ENCODE assay signal across 24 cellular contexts in the genomic region with DNA sequence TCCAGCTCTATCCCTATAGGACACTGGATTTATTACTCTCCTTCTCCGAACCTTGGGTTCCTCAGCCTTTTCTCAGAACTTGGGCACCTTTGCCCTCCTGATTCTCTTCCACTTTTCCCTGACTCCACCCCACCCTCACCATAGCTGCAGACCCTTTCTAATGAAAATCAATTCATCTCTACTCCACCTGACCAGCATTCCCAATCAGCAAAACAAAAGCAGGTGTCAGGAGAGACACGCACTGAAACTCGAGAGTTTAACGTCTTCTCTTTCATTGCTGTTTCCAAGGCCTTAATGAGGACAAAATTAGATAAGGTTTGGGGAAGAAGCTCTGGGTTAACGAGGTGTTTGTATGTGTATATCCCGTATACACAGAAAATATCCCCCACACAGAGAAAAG.
"Had no signal": no experiment of that assay in that cellular context is flagged by ENCODE, and none has a peak within 500 bp of the region (broad histone marks: within the 10 kb centered on the region; RNA-seq: fewer than 3 reads in every experiment).

No MANE protein-coding gene starts in this region.

- DNase-seq: cortex of kidney; dorsolateral prefrontal cortex; effector CD8-positive, alpha-beta T cell; heart right ventricle; hypothalamus; left colon; left ventricle myocardium superior; mesenchymal stem cell; midbrain; retina; right lobe of liver; spleen; stimulated activated CD4-positive, alpha-beta T cell treated with anti-CD3 and anti-CD28 coated beads, Interleukin-15, amount 100 ng/mL, for 24 hours; stimulated activated CD4-positive, alpha-beta T cell treated with anti-CD3 and anti-CD28 coated beads, Interleukin-1b, Interleukin-23, amount 100 ng/mL, for 48 hours; stimulated activated naive CD4-positive, alpha-beta T cell; stomach; substantia nigra; transverse colon had no signal

- H2AFZ ChIP-seq: parathyroid adenoma had no signal

- H3K4me3 Mint-ChIP-seq: natural killer cell treated with Interleukin-12 subunit alpha and Interleukin-12 subunit beta and Interleukin-15 and Interleukin-18, amount 100 ng/mL, for 72 hours had no signal

- H3K4me1 ChIP-seq: right lobe of liver, spleen had no signal

- H3K9me3 Mint-ChIP-seq: natural killer cell treated with Interleukin-12 subunit alpha and Interleukin-12 subunit beta and Interleukin-15 and Interleukin-18, amount 100 ng/mL, for 72 hours had no signal

- H3K36me3 Mint-ChIP-seq: natural killer cell treated with Interleukin-12 subunit alpha and Interleukin-12 subunit beta and Interleukin-15 and Interleukin-18, amount 100 ng/mL, for 72 hours had no signal

- H3K4me3 ChIP-seq: dorsolateral prefrontal cortex, heart right ventricle, lung, prostate gland, right lobe of liver, spleen, stomach, thoracic aorta, transverse colon had no signal

- H3K27me3 ChIP-seq: heart right ventricle, right lobe of liver, spleen, stomach, transverse colon had no signal

- H3K9me3 ChIP-seq: heart right ventricle, prostate gland, right lobe of liver, spleen, stomach, thoracic aorta, transverse colon had no signal

- H3K36me3 ChIP-seq: heart right ventricle, prostate gland, right lobe of liver, spleen, stomach, thoracic aorta, transverse colon had no signal

- H3K79me2 ChIP-seq: parathyroid adenoma had no signal

- H3K27ac ChIP-seq: dorsolateral prefrontal cortex, heart right ventricle, parathyroid adenoma, prostate gland, right lobe of liver, spleen, stomach, thoracic aorta, transverse colon had no signal

- ATAC-seq: esophagus mucosa; heart right ventricle; left colon; left ventricle myocardium superior; natural killer cell treated with Interleukin-12 subunit alpha and Interleukin-12 subunit beta and Interleukin-15 and Interleukin-18, amount 100 ng/mL, for 72 hours; right lobe of liver had no signal

- H3K27ac Mint-ChIP-seq: natural killer cell treated with Interleukin-12 subunit alpha and Interleukin-12 subunit beta and Interleukin-15 and Interleukin-18, amount 100 ng/mL, for 72 hours had no signal

- H3K9ac ChIP-seq: parathyroid adenoma had no signal
